ENCODE assay signal across 19 cellular contexts in the genomic region with DNA sequence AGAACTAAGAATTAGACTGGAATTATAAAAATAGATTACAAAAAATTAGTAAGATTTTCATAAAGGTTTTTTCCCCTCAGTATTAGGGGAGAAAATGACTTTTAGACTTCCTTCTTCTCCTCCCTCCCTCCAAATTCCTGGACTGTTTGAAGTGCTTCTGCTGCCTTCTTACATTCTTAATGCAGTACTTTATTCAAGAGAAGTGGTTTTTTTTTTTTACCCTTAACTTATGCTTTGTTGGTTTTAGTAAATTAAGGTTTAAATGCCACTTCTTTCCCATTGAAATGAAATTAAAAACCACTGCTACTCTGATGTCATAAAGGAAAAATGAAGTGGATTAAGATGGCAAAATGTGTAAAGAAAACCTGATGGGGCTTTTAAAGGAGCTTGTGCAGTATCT.
"Had no signal": no experiment of that assay in that cellular context is flagged by ENCODE, and none has a peak within 500 bp of the region (broad histone marks: within the 10 kb centered on the region; RNA-seq: fewer than 3 reads in every experiment).

No MANE protein-coding gene starts in this region.

- H3K4me1 Mint-ChIP-seq: activated B cell treated with CpG ODN at 0.5 μM for 24 hours had no signal

- DNase-seq: activated B cell treated with CpG ODN at 0.5 μM for 24 hours; activated CD4-positive, alpha-beta T cell treated with anti-CD3 and anti-CD28 coated beads, Interleukin-2, amount 50 U/mL, for 1 hour; activated CD8-positive, alpha-beta memory T cell treated with anti-CD3 and anti-CD28 coated beads for 24 hours; activated naive CD4-positive, alpha-beta T cell; activated naive CD8-positive, alpha-beta T cell treated with anti-CD3 and anti-CD28 coated beads, Interleukin-2, amount 10 ng/mL, durations not matched to agents 7 days and 5 days; anterior cingulate cortex; dorsolateral prefrontal cortex; endodermal cell; naive thymus-derived CD4-positive, alpha-beta T cell; retina; stimulated activated CD4-positive, alpha-beta T cell treated with anti-CD3 and anti-CD28 coated beads, Interleukin-15, amount 100 ng/mL, for 24 hours; stimulated activated CD4-positive, alpha-beta T cell treated with anti-CD3 and anti-CD28 coated beads, Interleukin-4, amount 100 ng/mL, for 4 hours; stimulated activated naive CD8-positive, alpha-beta T cell treated with anti-CD3 and anti-CD28 coated beads, Interleukin-15, Interleukin-2, amounts not matched to agents 100 U/mL and 50 U/mL, for 24 hours; T-helper 2 cell; transverse colon had no signal

- H3K27me3 Mint-ChIP-seq: activated B cell treated with CpG ODN at 0.5 μM for 24 hours; activated naive CD8-positive, alpha-beta T cell treated with anti-CD3 and anti-CD28 coated beads, Interleukin-2, amount 10 ng/mL, durations not matched to agents 7 days and 5 days; naive thymus-derived CD4-positive, alpha-beta T cell had no signal

- H3K27me3 ChIP-seq: dorsolateral prefrontal cortex, gastroesophageal sphincter, neutrophil, transverse colon had no signal

- H3K27ac Mint-ChIP-seq: activated B cell treated with CpG ODN at 0.5 μM for 24 hours; activated naive CD8-positive, alpha-beta T cell treated with anti-CD3 and anti-CD28 coated beads, Interleukin-2, amount 10 ng/mL, durations not matched to agents 7 days and 5 days; endodermal cell; naive thymus-derived CD4-positive, alpha-beta T cell had no signal

- H3K36me3 ChIP-seq: transverse colon had no signal

- ATAC-seq: gastroesophageal sphincter; naive thymus-derived CD4-positive, alpha-beta T cell; stimulated activated naive CD8-positive, alpha-beta T cell treated with anti-CD3 and anti-CD28 coated beads, Interleukin-15, Interleukin-2, amounts not matched to agents 100 U/mL and 50 U/mL, for 24 hours had no signal

- H3K4me1 ChIP-seq: gastroesophageal sphincter had no signal

- H3K4me3 ChIP-seq: dorsolateral prefrontal cortex, gastroesophageal sphincter, transverse colon had no signal

- H3K9me3 ChIP-seq: gastroesophageal sphincter, neutrophil, transverse colon had no signal

- FAIRE-seq: bronchial epithelial cell, TTC549 had no signal

- H3K27ac ChIP-seq: dorsolateral prefrontal cortex, gastroesophageal sphincter, neutrophil, transverse colon had no signal

- H3K9me3 Mint-ChIP-seq: activated B cell treated with CpG ODN at 0.5 μM for 24 hours; activated naive CD8-positive, alpha-beta T cell treated with anti-CD3 and anti-CD28 coated beads, Interleukin-2, amount 10 ng/mL, durations not matched to agents 7 days and 5 days; endodermal cell had no signal

- H3K4me3 Mint-ChIP-seq: activated B cell treated with CpG ODN at 0.5 μM for 24 hours; activated naive CD8-positive, alpha-beta T cell treated with anti-CD3 and anti-CD28 coated beads, Interleukin-2, amount 10 ng/mL, durations not matched to agents 7 days and 5 days; endodermal cell; naive thymus-derived CD4-positive, alpha-beta T cell had no signal
